ENCODE assay signal across 17 cellular contexts in genomic region chr16:4830408-4830807, GRCh38. TPM values are rescaled to one million over a fixed set of nuclear protein-coding genes. Genes with fewer than 3 reads are reported as not detected.
DNase-seq lines count a peak whose midpoint lies in the region; ATAC-seq lines count a peak whose summit lies in the region.
"Had no signal": no experiment of that assay in that cellular context is flagged by ENCODE, and none has a peak within 500 bp of the region (broad histone marks: within the 10 kb centered on the region; RNA-seq: fewer than 3 reads in every experiment).

No MANE protein-coding gene starts in this region.

- peaks cover 61% of the 10 kb centered on the region for H3K36me3 Mint-ChIP-seq in central memory CD8-positive, alpha-beta T cell (ENCODE audit: insufficient read depth)
- peaks cover 55% of the 10 kb centered on the region for H3K36me3 Mint-ChIP-seq in activated CD4-positive, alpha-beta memory T cell treated with anti-CD3 and anti-CD28 coated beads, Interleukin-2, amount 10 ng/mL, durations not matched to agents 7 days and 5 days (ENCODE audit: low read depth)

- CTCF ChIA-PET in activated CD4-positive, alpha-beta memory T cell treated with anti-CD3 and anti-CD28 coated beads, Interleukin-2, amount 10 ng/mL, durations not matched to agents 7 days and 5 days (lab: Charles Lee) = interaction anchor here (0.6 kb wide), 1 partner anchor 20 kb away, joined by 3 read pairs; no protein-coding TSS in a partner anchor

- no peaks in the 10 kb centered on the region for H3K9me3 Mint-ChIP-seq in central memory CD8-positive, alpha-beta T cell
- H3K9me3 Mint-ChIP-seq in activated CD4-positive, alpha-beta memory T cell treated with anti-CD3 and anti-CD28 coated beads, Interleukin-2, amount 10 ng/mL, durations not matched to agents 7 days and 5 days = no peaks in the 10 kb centered on the region
- H3K9me3 Mint-ChIP-seq: CD8-positive, alpha-beta T cell; IgD-negative memory B cell had no signal

- no peaks in the 10 kb centered on the region for H3K27me3 Mint-ChIP-seq in central memory CD8-positive, alpha-beta T cell
- H3K27me3 Mint-ChIP-seq in activated CD4-positive, alpha-beta memory T cell treated with anti-CD3 and anti-CD28 coated beads, Interleukin-2, amount 10 ng/mL, durations not matched to agents 7 days and 5 days = no peaks in the 10 kb centered on the region
- H3K27me3 Mint-ChIP-seq: IgD-negative memory B cell had no signal

- H3K27ac Mint-ChIP-seq in central memory CD8-positive, alpha-beta T cell (ENCODE audit: low read depth) = peak overlapping the region; percentile 27
- no peak overlapping the region for H3K27ac Mint-ChIP-seq in activated CD4-positive, alpha-beta memory T cell treated with anti-CD3 and anti-CD28 coated beads, Interleukin-2, amount 10 ng/mL, durations not matched to agents 7 days and 5 days
- H3K27ac Mint-ChIP-seq: CD8-positive, alpha-beta T cell had no signal

- no peak for DNase-seq in Right ventricle myocardium inferior (ENCODE audit: missing footprints)
- DNase-seq in cardiac septum (ENCODE audit: low spot score) = no peak
- no peak for DNase-seq in central memory CD8-positive, alpha-beta T cell (ENCODE audit: low spot score in 2 of 2)
- peak; percentile 46 for DNase-seq in left ventricle myocardium superior
- no peak for DNase-seq in medulla oblongata (ENCODE audit: extremely low spot score)
- DNase-seq in stimulated activated CD4-positive, alpha-beta T cell treated with anti-CD3 and anti-CD28 coated beads, Interleukin-2, amount 100 ng/mL, for 24 hours = no peak
- no peak for DNase-seq in activated CD4-positive, alpha-beta memory T cell treated with anti-CD3 and anti-CD28 coated beads, Interleukin-2, amount 10 ng/mL, durations not matched to agents 7 days and 5 days
- DNase-seq: CD8-positive, alpha-beta T cell; H7; Kasumi-1; NCI-H1105 treated with DMSO at 0.1 percent for 48 hours; NCI-H187; NCI-H446 treated with DMSO at 0.1 percent for 48 hours; OCI-M1 had no signal

- ATAC-seq in Right ventricle myocardium inferior (peak; percentile 12), left ventricle myocardium superior (peak; percentile 30)
- ATAC-seq in central memory CD8-positive, alpha-beta T cell (replicated peaks; ENCODE audit: extremely low read depth, poor library complexity, severe bottlenecking) = no peak
- ATAC-seq: CD8-positive, alpha-beta T cell had no signal

- H3K4me3 Mint-ChIP-seq in central memory CD8-positive, alpha-beta T cell = no peak overlapping the region
- H3K4me3 Mint-ChIP-seq in activated CD4-positive, alpha-beta memory T cell treated with anti-CD3 and anti-CD28 coated beads, Interleukin-2, amount 10 ng/mL, durations not matched to agents 7 days and 5 days = no peak overlapping the region
- H3K4me3 Mint-ChIP-seq: CD8-positive, alpha-beta T cell had no signal

- H3K4me1 Mint-ChIP-seq in central memory CD8-positive, alpha-beta T cell = peaks cover 11% of the 10 kb centered on the region
- H3K4me1 Mint-ChIP-seq in activated CD4-positive, alpha-beta memory T cell treated with anti-CD3 and anti-CD28 coated beads, Interleukin-2, amount 10 ng/mL, durations not matched to agents 7 days and 5 days = peaks cover 11% of the 10 kb centered on the region

- intact Hi-C loops in Right ventricle myocardium inferior (cut with DNase I) (loop anchor here (2.0 kb wide), 2 partner anchors 16 kb away; partner anchors contain the start of genes GLYR1 and UBN1), cardiac septum (cut with DNase I) (no loop called here), left ventricle myocardium superior (cut with micrococcal nuclease) (no loop called here)

- POLR2A ChIA-PET in activated CD4-positive, alpha-beta memory T cell treated with anti-CD3 and anti-CD28 coated beads, Interleukin-2, amount 10 ng/mL, durations not matched to agents 7 days and 5 days (lab: Charles Lee) = interaction anchor here (0.9 kb wide), 1 partner anchor 16 kb away, joined by 3 read pairs; no protein-coding TSS in a partner anchor

RNA-seq across cellular contexts. Expression of gene GLYR1, which starts 16.7 kb away (rescaled TPM):
- total RNA-seq in Right ventricle myocardium inferior (88.8 TPM), cardiac septum (64.9 TPM), left ventricle myocardium superior (102 TPM)
- 10 to 100 TPM; 80.4 to 85.4 TPM for total RNA-seq in activated CD4-positive, alpha-beta memory T cell treated with anti-CD3 and anti-CD28 coated beads, Interleukin-2, amount 10 ng/mL, durations not matched to agents 7 days and 5 days

RNA-seq across cellular contexts. Expression of gene UBN1, which starts 16.9 kb away (rescaled TPM):
- total RNA-seq in Right ventricle myocardium inferior (45.2 TPM), cardiac septum (23.6 TPM), left ventricle myocardium superior (50.9 TPM)
- 10 to 100 TPM; 39.2 to 39.6 TPM for total RNA-seq in activated CD4-positive, alpha-beta memory T cell treated with anti-CD3 and anti-CD28 coated beads, Interleukin-2, amount 10 ng/mL, durations not matched to agents 7 days and 5 days

RNA-seq across cellular contexts. Expression of gene ROGDI, which starts 28.0 kb away (rescaled TPM):
- total RNA-seq in Right ventricle myocardium inferior = 102 TPM
- 69.9 TPM for total RNA-seq in cardiac septum
- total RNA-seq in left ventricle myocardium superior = 134 TPM
- 1 to 10 TPM; 5.9 to 6.9 TPM for total RNA-seq in activated CD4-positive, alpha-beta memory T cell treated with anti-CD3 and anti-CD28 coated beads, Interleukin-2, amount 10 ng/mL, durations not matched to agents 7 days and 5 days

RNA-seq across cellular contexts. Expression of gene SMIM22, which starts 35.2 kb away (rescaled TPM):
- total RNA-seq in Right ventricle myocardium inferior = not detected
- not detected for total RNA-seq in cardiac septum
- total RNA-seq in left ventricle myocardium superior = not detected
- not detected for total RNA-seq in activated CD4-positive, alpha-beta memory T cell treated with anti-CD3 and anti-CD28 coated beads, Interleukin-2, amount 10 ng/mL, durations not matched to agents 7 days and 5 days
- total RNA-seq: CD8-positive, alpha-beta T cell; H7; HT1080; RPMI7951 had no signal

RNA-seq across cellular contexts. Expression of gene SEPTIN12, which starts 42.3 kb away (rescaled TPM):
- total RNA-seq in Right ventricle myocardium inferior (not detected), cardiac septum (not detected), left ventricle myocardium superior (not detected)
- total RNA-seq in activated CD4-positive, alpha-beta memory T cell treated with anti-CD3 and anti-CD28 coated beads, Interleukin-2, amount 10 ng/mL, durations not matched to agents 7 days and 5 days = not detected
- total RNA-seq: H7, HT1080, RPMI7951 had no signal
